7 cellular contexts compared by ENCODE assay signal in the genomic region with DNA sequence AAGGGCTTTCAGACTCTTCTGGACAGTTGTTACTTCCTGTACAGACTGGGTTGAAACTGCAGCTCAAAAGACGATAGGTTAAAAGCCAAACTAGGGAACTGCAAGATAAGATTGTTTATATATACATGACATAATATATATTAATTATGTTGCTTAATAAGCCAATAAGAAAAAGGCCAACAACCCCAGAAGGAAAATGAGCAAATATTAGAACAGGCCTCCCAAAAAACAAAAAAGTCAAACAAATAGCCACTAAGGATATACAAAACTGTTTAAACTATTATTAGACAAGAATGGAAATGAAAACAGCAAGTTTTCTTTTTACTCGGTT. TPM values are rescaled to one million over a fixed set of nuclear protein-coding genes. Genes with fewer than 3 reads are reported as not detected.
DNase-seq lines count a peak whose midpoint lies in the region; ATAC-seq and TF ChIP-seq lines count a peak whose summit lies in the region.

No MANE protein-coding gene starts in this region.

- peaks cover 13% of the 10 kb centered on the region for H3K4me1 Mint-ChIP-seq in HFFc6 (ENCODE audit: low read depth)
- H3K4me1 Mint-ChIP-seq in activated CD4-positive, alpha-beta memory T cell treated with anti-CD3 and anti-CD28 coated beads, Interleukin-2, amount 10 ng/mL, durations not matched to agents 7 days and 5 days = peaks cover 21% of the 10 kb centered on the region
- peaks cover 13% of the 10 kb centered on the region for H3K4me1 Mint-ChIP-seq in stimulated activated naive CD8-positive, alpha-beta T cell treated with anti-CD3 and anti-CD28 coated beads, Interleukin-15, amount 100 ng/mL, for 72 hours

- no peaks in the 10 kb centered on the region for H3K9me3 Mint-ChIP-seq in HFFc6
- no peaks in the 10 kb centered on the region for H3K9me3 Mint-ChIP-seq in activated CD4-positive, alpha-beta memory T cell treated with anti-CD3 and anti-CD28 coated beads, Interleukin-2, amount 10 ng/mL, durations not matched to agents 7 days and 5 days
- H3K9me3 Mint-ChIP-seq in stimulated activated naive CD8-positive, alpha-beta T cell treated with anti-CD3 and anti-CD28 coated beads, Interleukin-15, amount 100 ng/mL, for 72 hours = peaks cover 10 to 13% of the 10 kb centered on the region in 2 donors

- CTCF ChIA-PET in activated CD4-positive, alpha-beta memory T cell treated with anti-CD3 and anti-CD28 coated beads, Interleukin-2, amount 10 ng/mL, durations not matched to agents 7 days and 5 days (lab: Charles Lee) = interaction anchor here (1.3 kb wide), 1 partner anchor 22 kb away, joined by 5 read pairs; no protein-coding TSS in a partner anchor

- H3K4me1 ChIP-seq in iPS-15b (ENCODE audit: control insufficient read depth, insufficient read depth, low read length) = peaks cover 7% of the 10 kb centered on the region

- H3K27ac Mint-ChIP-seq in HFFc6 = peak overlapping the region; percentile 86
- peak overlapping the region; percentile 81 for H3K27ac Mint-ChIP-seq in activated CD4-positive, alpha-beta memory T cell treated with anti-CD3 and anti-CD28 coated beads, Interleukin-2, amount 10 ng/mL, durations not matched to agents 7 days and 5 days
- peak overlapping the region in 1 of 2 donors; percentile 94 for H3K27ac Mint-ChIP-seq in stimulated activated naive CD8-positive, alpha-beta T cell treated with anti-CD3 and anti-CD28 coated beads, Interleukin-15, amount 100 ng/mL, for 72 hours

- no peak for ATAC-seq in stimulated activated naive CD8-positive, alpha-beta T cell treated with anti-CD3 and anti-CD28 coated beads, Interleukin-15, amount 100 ng/mL, for 72 hours
- no peak for ATAC-seq in HG02973 (IDR thresholded peaks at IDR 0.05; ENCODE audit: unreplicated experiment)
- no peak for ATAC-seq in HG02571 (IDR thresholded peaks at IDR 0.05; ENCODE audit: unreplicated experiment)

- peaks cover 5% of the 10 kb centered on the region for H3K36me3 ChIP-seq in iPS-15b (ENCODE audit: control insufficient read depth, insufficient read depth, low read length)

- H3K27me3 ChIP-seq in iPS-15b (ENCODE audit: control insufficient read depth, insufficient read depth, low read length) = no peaks in the 10 kb centered on the region

- H3K9me3 ChIP-seq in iPS-15b (ENCODE audit: control insufficient read depth, insufficient read depth, low read length) = no peaks in the 10 kb centered on the region

- H3K27me3 Mint-ChIP-seq in HFFc6 (ENCODE audit: insufficient read depth) = no peaks in the 10 kb centered on the region
- peaks cover 20% of the 10 kb centered on the region for H3K27me3 Mint-ChIP-seq in activated CD4-positive, alpha-beta memory T cell treated with anti-CD3 and anti-CD28 coated beads, Interleukin-2, amount 10 ng/mL, durations not matched to agents 7 days and 5 days
- H3K27me3 Mint-ChIP-seq in stimulated activated naive CD8-positive, alpha-beta T cell treated with anti-CD3 and anti-CD28 coated beads, Interleukin-15, amount 100 ng/mL, for 72 hours = peaks cover 25% of the 10 kb centered on the region

- peaks cover 6% of the 10 kb centered on the region for H3K36me3 Mint-ChIP-seq in HFFc6 (ENCODE audit: low read depth)
- peaks cover 28% of the 10 kb centered on the region for H3K36me3 Mint-ChIP-seq in activated CD4-positive, alpha-beta memory T cell treated with anti-CD3 and anti-CD28 coated beads, Interleukin-2, amount 10 ng/mL, durations not matched to agents 7 days and 5 days (ENCODE audit: low read depth)

- H3K4me3 Mint-ChIP-seq in HFFc6 = peak overlapping the region; percentile 94
- peak overlapping the region; percentile 74 for H3K4me3 Mint-ChIP-seq in activated CD4-positive, alpha-beta memory T cell treated with anti-CD3 and anti-CD28 coated beads, Interleukin-2, amount 10 ng/mL, durations not matched to agents 7 days and 5 days
- peak overlapping the region; percentile 73 to 94 for H3K4me3 Mint-ChIP-seq in stimulated activated naive CD8-positive, alpha-beta T cell treated with anti-CD3 and anti-CD28 coated beads, Interleukin-15, amount 100 ng/mL, for 72 hours

- TF ChIP-seq CTCF in HFFc6 (IDR thresholded peaks at IDR 0.05) = no peak

- DNase-seq in HFFc6 (no peak), DMS53 treated with DMSO at 0.1 percent for 48 hours (lab: John Stamatoyannopoulos, UW; ENCODE audit: unreplicated experiment) (no peak)
- DNase-seq in activated CD4-positive, alpha-beta memory T cell treated with anti-CD3 and anti-CD28 coated beads, Interleukin-2, amount 10 ng/mL, durations not matched to agents 7 days and 5 days = no peak
- no peak for DNase-seq in stimulated activated naive CD8-positive, alpha-beta T cell treated with anti-CD3 and anti-CD28 coated beads, Interleukin-15, amount 100 ng/mL, for 72 hours

- H3K4me3 ChIP-seq in iPS-15b (ENCODE audit: low read depth, low read length) = peak overlapping the region; percentile 43

- POLR2A ChIA-PET in activated CD4-positive, alpha-beta memory T cell treated with anti-CD3 and anti-CD28 coated beads, Interleukin-2, amount 10 ng/mL, durations not matched to agents 7 days and 5 days (lab: Charles Lee) = interaction anchor here (1.0 to 2.5 kb wide), 2 partner anchors 10 to 489 kb away, joined by 3 to 9 read pairs; partner anchors contain the start of gene VAC14

- no peak overlapping the region for H3K9ac ChIP-seq in iPS-15b (ENCODE audit: low read depth, low read length)

RNA-seq across cellular contexts. Expression of gene CMTR2, which starts 0.5 kb away (rescaled TPM):
- total RNA-seq in HFFc6 (2021; fragmentation: NEBNext Ultra II Directional; extraction: Animal tissue kit (Norgen Biotek cat#: 25700)) = 10 to 100 TPM; 12.2 to 15.6 (median 14.8) TPM
- 10 to 100 TPM; 20.1 to 21.5 TPM for total RNA-seq in activated CD4-positive, alpha-beta memory T cell treated with anti-CD3 and anti-CD28 coated beads, Interleukin-2, amount 10 ng/mL, durations not matched to agents 7 days and 5 days

RNA-seq across cellular contexts. Expression of gene HYDIN, which starts 59.2 kb away (rescaled TPM):
- under 1 TPM in 1 of 6 experiments, not detected in 5; 0.05 TPM for total RNA-seq in HFFc6 (2021; fragmentation: NEBNext Ultra II Directional; extraction: Animal tissue kit (Norgen Biotek cat#: 25700))
- not detected for total RNA-seq in activated CD4-positive, alpha-beta memory T cell treated with anti-CD3 and anti-CD28 coated beads, Interleukin-2, amount 10 ng/mL, durations not matched to agents 7 days and 5 days
